1 cellular context compared by ENCODE assay signal in the genomic region with DNA sequence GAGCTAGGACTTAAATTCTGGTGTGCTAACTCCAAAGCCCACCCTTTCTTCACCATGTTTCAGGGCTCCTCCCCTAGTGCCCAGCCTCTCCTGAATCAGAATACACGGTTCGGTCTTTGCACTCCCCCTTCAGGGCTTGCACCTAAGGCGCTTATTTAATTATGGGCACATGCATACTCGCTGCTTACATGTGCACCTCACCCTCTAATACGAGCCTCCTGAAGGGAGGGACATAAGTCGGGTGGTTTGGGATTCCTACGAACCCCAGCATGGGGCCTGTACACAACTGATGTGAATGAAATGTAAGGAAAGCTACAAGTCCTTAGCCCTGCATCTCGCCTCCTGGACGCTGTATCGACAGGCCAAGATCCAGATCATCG.
TF ChIP-seq lines count a peak whose summit lies in the region.

No MANE protein-coding gene starts in this region.

TF ChIP-seq in K562, 482 proteins besides CTCF, POLR2A, EP300 and RAD21:
- TF ChIP-seq POU5F1 (IDR thresholded peaks at IDR 0.05; ENCODE audit: borderline replicate concordance, low read depth, low read length, partially characterized antibody) (no peak), ZBTB17 (CRISPR knock-in tag; IDR thresholded peaks at IDR 0.05) (0 out of 2 replicates have a peak, but pooled peaks have one; percentile 38), TOE1 (IDR thresholded peaks at IDR 0.05; ENCODE audit: borderline replicate concordance) (no peak), TOE1 (CRISPR knock-in tag; IDR thresholded peaks at IDR 0.05; ENCODE audit: borderline replicate concordance, low read depth) (peak; percentile 48; the same call in 1 of the 2 replicates), MCM5 (IDR thresholded peaks at IDR 0.05; ENCODE audit: low read depth) (no peak)
- TF ChIP-seq, protein P1, sequence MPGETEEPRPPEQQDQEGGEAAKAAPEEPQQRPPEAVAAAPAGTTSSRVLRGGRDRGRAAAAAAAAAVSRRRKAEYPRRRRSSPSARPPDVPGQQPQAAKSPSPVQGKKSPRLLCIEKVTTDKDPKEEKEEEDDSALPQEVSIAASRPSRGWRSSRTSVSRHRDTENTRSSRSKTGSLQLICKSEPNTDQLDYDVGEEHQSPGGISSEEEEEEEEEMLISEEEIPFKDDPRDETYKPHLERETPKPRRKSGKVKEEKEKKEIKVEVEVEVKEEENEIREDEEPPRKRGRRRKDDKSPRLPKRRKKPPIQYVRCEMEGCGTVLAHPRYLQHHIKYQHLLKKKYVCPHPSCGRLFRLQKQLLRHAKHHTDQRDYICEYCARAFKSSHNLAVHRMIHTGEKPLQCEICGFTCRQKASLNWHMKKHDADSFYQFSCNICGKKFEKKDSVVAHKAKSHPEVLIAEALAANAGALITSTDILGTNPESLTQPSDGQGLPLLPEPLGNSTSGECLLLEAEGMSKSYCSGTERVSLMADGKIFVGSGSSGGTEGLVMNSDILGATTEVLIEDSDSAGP (CRISPR knock-in tag; IDR thresholded peaks at IDR 0.05): peak; percentile 10; the same call in 1 of the 2 replicates
TF ChIP-seq in K562: peak in this region for 3.
